In the genomic region with DNA sequence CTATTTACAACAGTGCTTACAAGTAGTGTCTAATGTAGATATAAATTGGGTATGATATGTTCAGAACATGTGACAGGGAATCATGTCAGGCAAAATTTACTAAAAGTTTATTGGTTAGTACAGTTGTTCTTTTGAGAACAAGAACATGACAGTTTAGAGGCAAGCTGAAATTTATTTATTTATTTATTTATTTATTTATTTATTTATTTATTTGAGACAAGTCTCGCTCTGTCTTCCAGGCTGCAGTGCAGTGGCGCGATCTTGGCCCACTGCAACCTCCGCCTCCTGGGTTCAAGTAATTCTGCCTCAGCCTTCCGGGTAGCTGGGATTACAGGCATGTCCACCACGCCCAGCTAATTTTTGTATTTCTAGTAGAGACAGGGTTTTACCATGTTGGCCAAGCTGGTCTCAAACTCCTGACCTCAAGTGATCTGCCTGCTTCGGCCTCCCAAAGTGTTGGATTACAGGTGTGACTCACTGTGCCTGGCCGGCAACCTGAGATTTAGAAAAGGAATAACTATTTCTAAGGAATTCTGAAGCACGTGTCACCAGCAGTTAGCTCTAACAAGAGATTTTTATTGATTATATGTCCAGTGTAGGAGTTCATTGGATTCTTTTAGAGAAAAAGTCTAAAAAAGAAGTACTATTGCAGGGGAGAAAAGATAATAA, we compare ENCODE assay signal across 23 cellular contexts. TPM values are rescaled to one million over a fixed set of nuclear protein-coding genes. Genes with fewer than 3 reads are reported as not detected.
DNase-seq lines count a peak whose midpoint lies in the region; ATAC-seq and TF ChIP-seq lines count a peak whose summit lies in the region.
"Had no signal": no experiment of that assay in that cellular context is flagged by ENCODE, and none has a peak within 500 bp of the region (broad histone marks: within the 10 kb centered on the region; RNA-seq: fewer than 3 reads in every experiment).

No MANE protein-coding gene starts in this region.

- H3K9me3 Mint-ChIP-seq in Calu3 (ENCODE audit: low read depth, unreplicated experiment) (no peaks in the 10 kb centered on the region), progenitor cell of endocrine pancreas (ENCODE audit: low read depth) (peaks cover 11% of the 10 kb centered on the region), HFFc6 (no peaks in the 10 kb centered on the region)
- no peaks in the 10 kb centered on the region for H3K9me3 Mint-ChIP-seq in activated CD8-positive, alpha-beta T cell treated with anti-CD3 and anti-CD28 coated beads, Interleukin-2, amount 10 ng/mL, durations not matched to agents 7 days and 5 days (ENCODE audit: insufficient read depth)
- H3K9me3 Mint-ChIP-seq in stimulated activated effector memory CD8-positive, alpha-beta T cell treated with anti-CD3 and anti-CD28 coated beads, Interleukin-12 subunit alpha, Interleukin-12 subunit beta, amount 100 ng/mL, for 72 hours = no peaks in the 10 kb centered on the region
- H3K9me3 Mint-ChIP-seq: activated naive CD8-positive, alpha-beta T cell treated with anti-CD3 and anti-CD28 coated beads, Interleukin-2, amount 10 ng/mL, durations not matched to agents 7 days and 5 days; activated T-cell treated with anti-CD3 and anti-CD28 coated beads, Interleukin-2, amount 50 U/mL, for 72 hours; CD8-positive, alpha-beta T cell; central memory CD8-positive, alpha-beta T cell had no signal

- intact Hi-C loops in Calu3 (cut with micrococcal nuclease; ENCODE audit: unreplicated experiment) = loop anchor here (2.0 to 10.0 kb wide), 2 partner anchors 23 to 449 kb away; no protein-coding TSS in a partner anchor

- TF ChIP-seq CTCF in Calu3 (IDR thresholded peaks at IDR 0.05; ENCODE audit: unreplicated experiment) = no peak
- TF ChIP-seq CTCF in progenitor cell of endocrine pancreas (IDR thresholded peaks at IDR 0.05; ENCODE audit: unreplicated experiment) = no peak
- no peak for TF ChIP-seq CTCF in HFFc6 (IDR thresholded peaks at IDR 0.05)

- peak; percentile 77 for DNase-seq in Calu3
- peak; percentile 27 for DNase-seq in NCI-H69 (lab: John Stamatoyannopoulos, UW)
- DNase-seq in epithelial cell of prostate (ENCODE audit: low read depth, low spot score) = no peak
- DNase-seq in progenitor cell of endocrine pancreas (ENCODE audit: low spot score, unreplicated experiment) = no peak
- DNase-seq in activated CD8-positive, alpha-beta T cell treated with anti-CD3 and anti-CD28 coated beads, Interleukin-2, amount 10 ng/mL, durations not matched to agents 7 days and 5 days = no peak
- no peak for DNase-seq in activated T-cell treated with anti-CD3 and anti-CD28 coated beads, Interleukin-2, amount 50 U/mL, for 1 hour
- DNase-seq in HFFc6 = no peak
- DNase-seq in stimulated activated effector memory CD8-positive, alpha-beta T cell treated with anti-CD3 and anti-CD28 coated beads, Interleukin-12 subunit alpha, Interleukin-12 subunit beta, amount 100 ng/mL, for 72 hours (ENCODE audit: low spot score in 2 of 2) = no peak
- DNase-seq: ACHN; activated CD4-positive, alpha-beta T cell treated with anti-CD3 and anti-CD28 coated beads, Interleukin-2, amount 50 U/mL, for 1 hour; activated naive CD8-positive, alpha-beta T cell treated with anti-CD3 and anti-CD28 coated beads, Interleukin-2, amount 10 ng/mL, durations not matched to agents 7 days and 5 days; activated T-cell treated with anti-CD3 and anti-CD28 coated beads, Interleukin-2, amount 50 U/mL, for 72 hours; CD8-positive, alpha-beta T cell; foreskin melanocyte; H9; NCI-H1092 treated with DMSO at 0.1 percent for 48 hours; NCI-H226; right lobe of liver; stimulated activated CD4-positive, alpha-beta T cell treated with anti-CD3 and anti-CD28 coated beads, Interleukin-2, amount 100 ng/mL, for 24 hours; T-helper 9 cell had no signal

- CTCF ChIA-PET in Calu3 (lab: Charles Lee) = interaction anchor here (0.8 to 2.4 kb wide), 4 partner anchors 14 to 176 kb away, joined by 4 to 11 read pairs (median 8); a partner anchor contains a TSS
- CTCF ChIA-PET in activated CD8-positive, alpha-beta T cell treated with anti-CD3 and anti-CD28 coated beads, Interleukin-2, amount 10 ng/mL, durations not matched to agents 7 days and 5 days (lab: Charles Lee) = no interaction called here

- ATAC-seq in activated CD8-positive, alpha-beta T cell treated with anti-CD3 and anti-CD28 coated beads, Interleukin-2, amount 10 ng/mL, durations not matched to agents 7 days and 5 days = no peak
- ATAC-seq in stimulated activated effector memory CD8-positive, alpha-beta T cell treated with anti-CD3 and anti-CD28 coated beads, Interleukin-12 subunit alpha, Interleukin-12 subunit beta, amount 100 ng/mL, for 72 hours = no peak
- ATAC-seq: activated T-cell treated with anti-CD3 and anti-CD28 coated beads, Interleukin-2, amount 50 U/mL, for 72 hours; CD8-positive, alpha-beta T cell; right lobe of liver had no signal

- H3K27ac Mint-ChIP-seq in Calu3 (ENCODE audit: unreplicated experiment) (peak overlapping the region; percentile 99), progenitor cell of endocrine pancreas (peak overlapping the region; percentile 88), HFFc6 (no peak overlapping the region)
- no peak overlapping the region for H3K27ac Mint-ChIP-seq in activated CD8-positive, alpha-beta T cell treated with anti-CD3 and anti-CD28 coated beads, Interleukin-2, amount 10 ng/mL, durations not matched to agents 7 days and 5 days
- H3K27ac Mint-ChIP-seq in stimulated activated effector memory CD8-positive, alpha-beta T cell treated with anti-CD3 and anti-CD28 coated beads, Interleukin-12 subunit alpha, Interleukin-12 subunit beta, amount 100 ng/mL, for 72 hours = no peak overlapping the region
- H3K27ac Mint-ChIP-seq: activated naive CD8-positive, alpha-beta T cell treated with anti-CD3 and anti-CD28 coated beads, Interleukin-2, amount 10 ng/mL, durations not matched to agents 7 days and 5 days; activated T-cell treated with anti-CD3 and anti-CD28 coated beads, Interleukin-2, amount 50 U/mL, for 72 hours; CD8-positive, alpha-beta T cell; IgD-negative memory B cell had no signal

- H3K4me3 Mint-ChIP-seq in Calu3 (ENCODE audit: low read depth, unreplicated experiment) (peak overlapping the region; percentile 34), progenitor cell of endocrine pancreas (ENCODE audit: low read depth) (peak overlapping the region; percentile 5), HFFc6 (no peak overlapping the region)
- H3K4me3 Mint-ChIP-seq in activated CD8-positive, alpha-beta T cell treated with anti-CD3 and anti-CD28 coated beads, Interleukin-2, amount 10 ng/mL, durations not matched to agents 7 days and 5 days = no peak overlapping the region
- no peak overlapping the region for H3K4me3 Mint-ChIP-seq in stimulated activated effector memory CD8-positive, alpha-beta T cell treated with anti-CD3 and anti-CD28 coated beads, Interleukin-12 subunit alpha, Interleukin-12 subunit beta, amount 100 ng/mL, for 72 hours
- H3K4me3 Mint-ChIP-seq: activated naive CD8-positive, alpha-beta T cell treated with anti-CD3 and anti-CD28 coated beads, Interleukin-2, amount 10 ng/mL, durations not matched to agents 7 days and 5 days; activated T-cell treated with anti-CD3 and anti-CD28 coated beads, Interleukin-2, amount 50 U/mL, for 72 hours; CD8-positive, alpha-beta T cell; central memory CD8-positive, alpha-beta T cell; H9; IgD-negative memory B cell had no signal

- no TSS peak for BruUV-seq in Calu3 (replicated peaks; lab: Mats Ljungman, UMichigan)

- peak overlapping the region; percentile 54 for H3K27ac ChIP-seq in epithelial cell of prostate
- H3K27ac ChIP-seq: thoracic aorta had no signal

- H3K36me3 Mint-ChIP-seq in Calu3 (ENCODE audit: insufficient read depth, unreplicated experiment) = peaks cover 19% of the 10 kb centered on the region
- H3K36me3 Mint-ChIP-seq in progenitor cell of endocrine pancreas (ENCODE audit: insufficient read depth) = peaks cover 13% of the 10 kb centered on the region
- no peaks in the 10 kb centered on the region for H3K36me3 Mint-ChIP-seq in activated CD8-positive, alpha-beta T cell treated with anti-CD3 and anti-CD28 coated beads, Interleukin-2, amount 10 ng/mL, durations not matched to agents 7 days and 5 days (ENCODE audit: low read depth)
- no peaks in the 10 kb centered on the region; the same call in 1 of the 2 replicates for H3K36me3 Mint-ChIP-seq in HFFc6 (ENCODE audit: low read depth)
- H3K36me3 Mint-ChIP-seq in stimulated activated effector memory CD8-positive, alpha-beta T cell treated with anti-CD3 and anti-CD28 coated beads, Interleukin-12 subunit alpha, Interleukin-12 subunit beta, amount 100 ng/mL, for 72 hours = no peaks in the 10 kb centered on the region

- peaks cover 60% of the 10 kb centered on the region for H3K4me1 Mint-ChIP-seq in Calu3 (ENCODE audit: low read depth, unreplicated experiment)
- peaks cover 60% of the 10 kb centered on the region for H3K4me1 Mint-ChIP-seq in progenitor cell of endocrine pancreas (ENCODE audit: low read depth)
- peaks cover 1% of the 10 kb centered on the region for H3K4me1 Mint-ChIP-seq in activated CD8-positive, alpha-beta T cell treated with anti-CD3 and anti-CD28 coated beads, Interleukin-2, amount 10 ng/mL, durations not matched to agents 7 days and 5 days (ENCODE audit: low read depth)
- H3K4me1 Mint-ChIP-seq in HFFc6 (ENCODE audit: low read depth) = peaks cover 45% of the 10 kb centered on the region
- H3K4me1 Mint-ChIP-seq in stimulated activated effector memory CD8-positive, alpha-beta T cell treated with anti-CD3 and anti-CD28 coated beads, Interleukin-12 subunit alpha, Interleukin-12 subunit beta, amount 100 ng/mL, for 72 hours = peaks cover 11% of the 10 kb centered on the region

- POLR2A ChIA-PET in activated CD8-positive, alpha-beta T cell treated with anti-CD3 and anti-CD28 coated beads, Interleukin-2, amount 10 ng/mL, durations not matched to agents 7 days and 5 days (lab: Charles Lee) = no interaction called here

- H3K27me3 Mint-ChIP-seq in Calu3 (ENCODE audit: unreplicated experiment) (no peaks in the 10 kb centered on the region), progenitor cell of endocrine pancreas (no peaks in the 10 kb centered on the region), HFFc6 (ENCODE audit: insufficient read depth) (no peaks in the 10 kb centered on the region)
- H3K27me3 Mint-ChIP-seq in activated CD8-positive, alpha-beta T cell treated with anti-CD3 and anti-CD28 coated beads, Interleukin-2, amount 10 ng/mL, durations not matched to agents 7 days and 5 days (ENCODE audit: low read depth) = no peaks in the 10 kb centered on the region
- H3K27me3 Mint-ChIP-seq: activated naive CD8-positive, alpha-beta T cell treated with anti-CD3 and anti-CD28 coated beads, Interleukin-2, amount 10 ng/mL, durations not matched to agents 7 days and 5 days; central memory CD8-positive, alpha-beta T cell; IgD-negative memory B cell had no signal

RNA-seq across cellular contexts. Expression of a gene that starts 24.9 kb away (rescaled TPM):
- total RNA-seq in Calu3 (2022) (67.3 and 69.5 TPM in 2 replicates), progenitor cell of endocrine pancreas (83.1 and 88.1 TPM in 2 replicates)
- 10 to 100 TPM; 15.5 to 16.6 TPM for total RNA-seq in activated CD8-positive, alpha-beta T cell treated with anti-CD3 and anti-CD28 coated beads, Interleukin-2, amount 10 ng/mL, durations not matched to agents 7 days and 5 days
- total RNA-seq in HFFc6 (2021; fragmentation: NEBNext Ultra II Directional; extraction: Animal tissue kit (Norgen Biotek cat#: 25700)) = 10 to 100 TPM; 10.3 to 16.9 (median 14.0) TPM

Comparison
In these comparisons a context has a peak if more than half of its experiments do, and no peak if none do; other contexts are left out.
1. DNase-seq: peak in Calu3 (single experiment) and NCI-H69 (single experiment); none in epithelial cell of prostate (single experiment), progenitor cell of endocrine pancreas (single experiment), activated CD8-positive, alpha-beta T cell treated with anti-CD3 and anti-CD28 coated beads, Interleukin-2, amount 10 ng/mL, durations not matched to agents 7 days and 5 days (single experiment), activated T-cell treated with anti-CD3 and anti-CD28 coated beads, Interleukin-2, amount 50 U/mL, for 1 hour (single experiment), HFFc6 (single experiment) and stimulated activated effector memory CD8-positive, alpha-beta T cell treated with anti-CD3 and anti-CD28 coated beads, Interleukin-12 subunit alpha, Interleukin-12 subunit beta, amount 100 ng/mL, for 72 hours (0 of 2).
2. H3K27ac Mint-ChIP-seq: peak in Calu3 (single experiment) and progenitor cell of endocrine pancreas (single experiment); none in activated CD8-positive, alpha-beta T cell treated with anti-CD3 and anti-CD28 coated beads, Interleukin-2, amount 10 ng/mL, durations not matched to agents 7 days and 5 days (single experiment), HFFc6 (single experiment) and stimulated activated effector memory CD8-positive, alpha-beta T cell treated with anti-CD3 and anti-CD28 coated beads, Interleukin-12 subunit alpha, Interleukin-12 subunit beta, amount 100 ng/mL, for 72 hours (single experiment).
3. H3K4me3 Mint-ChIP-seq: peak in Calu3 (single experiment) and progenitor cell of endocrine pancreas (single experiment); none in activated CD8-positive, alpha-beta T cell treated with anti-CD3 and anti-CD28 coated beads, Interleukin-2, amount 10 ng/mL, durations not matched to agents 7 days and 5 days (single experiment), HFFc6 (single experiment) and stimulated activated effector memory CD8-positive, alpha-beta T cell treated with anti-CD3 and anti-CD28 coated beads, Interleukin-12 subunit alpha, Interleukin-12 subunit beta, amount 100 ng/mL, for 72 hours (single experiment).